8 cellular contexts compared by ENCODE assay signal in genomic region chr17:1399679-1400512, GRCh38. TPM values are rescaled to one million over a fixed set of nuclear protein-coding genes. Genes with fewer than 3 reads are reported as not detected.
A peak's percentile ranks its signal among the peaks of the same experiment; 100 is the strongest.
DNase-seq lines count a peak whose midpoint lies in the region; ATAC-seq, FAIRE-seq and TF ChIP-seq lines count a peak whose summit lies in the region.

YWHAE (minus strand) TSS chr17:1400222; CDS start chr17:1400110, 112 bp downstream.

- peak; percentile 95 for TF ChIP-seq POLR2A in A549 (IDR thresholded peaks at IDR 0.05; ENCODE audit: low read length)
- TF ChIP-seq POLR2A in breast epithelium (IDR thresholded peaks at IDR 0.05): peak; percentile 98

- H3K4me2 ChIP-seq in A549: peak within 1 kb of the TSS; percentile 93

- FAIRE-seq in A549 (lab: Jason Lieb, UNC): no peak

- no peaks in the 10 kb centered on the region for H3K27me3 ChIP-seq in breast epithelium

- no peaks in the 10 kb centered on the region for H3K36me3 ChIP-seq in breast epithelium

- H3K27ac ChIP-seq in A549: peak within 1 kb of the TSS; percentile 94 to 98
- peak within 1 kb of the TSS; percentile 97 for H3K27ac ChIP-seq in VCaP
- peak within 1 kb of the TSS; percentile 95 to 99 for H3K27ac ChIP-seq in breast epithelium
- H3K27ac ChIP-seq in skin epidermis: peak within 1 kb of the TSS; percentile 87 to 100 (median 98)

- DNase-seq in A549 (ENCODE audit: low read depth in 1 of 2, low spot score in 1 of 2) (peak; percentile 96 to 97), NCI-H2196 (lab: John Stamatoyannopoulos, UW; ENCODE audit: unreplicated experiment) (peak; percentile 85), breast epithelium (ENCODE audit: low spot score in 2 of 2) (peak; percentile 96)

- WGBS in A549 (ENCODE audit: missing lambda C conversion rate): 1% methylated on average over 48 of the region's 82 CpGs

- POLR2A ChIA-PET in A549 (lab: Yijun Ruan, JAX): interaction anchor here (0.6 to 2.1 kb wide), 15 partner anchors 9 to 317 kb away, joined by 3 to 17 read pairs (median 3); partner anchors contain the start of genes CRK and INPP5K

- ATAC-seq in A549 (peak; percentile 96 to 97), GM18868 (IDR thresholded peaks at IDR 0.05; ENCODE audit: unreplicated experiment) (peak; percentile 93), HG03108 (IDR thresholded peaks at IDR 0.05; ENCODE audit: unreplicated experiment) (peak; percentile 96)

- H3K4me3 ChIP-seq in A549 (peak within 1 kb of the TSS; percentile 84), breast epithelium (peak within 1 kb of the TSS; percentile 79 to 81 (median 80)), iPS-18c (ENCODE audit: insufficient read depth, low read depth, low read length) (peak within 1 kb of the TSS; percentile 93), skin epidermis (peak within 1 kb of the TSS; percentile 79 to 98 (median 93))

- H3K4me1 ChIP-seq in A549 (peaks cover 21% of the 10 kb centered on the region), breast epithelium (peaks cover 0 to 12% of the 10 kb centered on the region in 2 donors)

- TF ChIP-seq EP300 in A549 (IDR thresholded peaks at IDR 0.05): no peak

- TF ChIP-seq CTCF in A549 (IDR thresholded peaks at IDR 0.05) (no peak), VCaP (conservative IDR thresholded peaks at IDR 0.05) (no peak), breast epithelium (IDR thresholded peaks at IDR 0.05) (peak in 1 of 3 donors; percentile 25)

- TF ChIP-seq RAD21 in A549 (conservative IDR thresholded peaks at IDR 0.05 in 1 of 2, IDR thresholded peaks at IDR 0.05 in 1 of 2): no peak; a peak in 1 of 5 replicates

- CTCF ChIA-PET in A549 (lab: Yijun Ruan, JAX): interaction anchor here (1.0 to 1.6 kb wide), 2 partner anchors 14 to 35 kb away, joined by 3 to 7 read pairs; no protein-coding TSS in a partner anchor

- intact Hi-C loops in breast epithelium (cut with DNase I; ENCODE audit: low total_unique reads): loop anchor here (5.0 kb wide), 1 partner anchor 612 kb away; no protein-coding TSS in a partner anchor

- H3K9me3 ChIP-seq in A549 (no peaks in the 10 kb centered on the region), breast epithelium (no peaks in the 10 kb centered on the region), iPS-18c (ENCODE audit: control insufficient read depth, insufficient read depth, low read length) (peaks cover 3% of the 10 kb centered on the region)

TF ChIP-seq in A549, 52 proteins besides CTCF, POLR2A, EP300 and RAD21 (continues in another document):
- TF ChIP-seq HEYL (CRISPR knock-in tag; IDR thresholded peaks at IDR 0.05): 0 out of 2 replicates have a peak, but pooled peaks have one; percentile 18
- TF ChIP-seq EHMT2 (IDR thresholded peaks at IDR 0.05; ENCODE audit: low read depth): no peak
- peak; percentile 20; the same call in 1 of the 2 replicates for TF ChIP-seq HOXB5 (CRISPR knock-in tag; IDR thresholded peaks at IDR 0.05)
- peak; percentile 89 to 98 for TF ChIP-seq JUN (IDR thresholded peaks at IDR 0.05)
- TF ChIP-seq NPAS2 (CRISPR knock-in tag; IDR thresholded peaks at IDR 0.05; ENCODE audit: borderline replicate concordance): no peak
- TF ChIP-seq MAX (IDR thresholded peaks at IDR 0.05): peak; percentile 98
- TF ChIP-seq NFE2L2 (conservative IDR thresholded peaks at IDR 0.05; ENCODE audit: low read length): no peak
- peak; percentile 59; the same call in 1 of the 2 replicates for TF ChIP-seq PBX3 (IDR thresholded peaks at IDR 0.05)
- no peak for TF ChIP-seq ZNF302 (CRISPR knock-in tag; IDR thresholded peaks at IDR 0.05)
- no peak for TF ChIP-seq ZFP36 (IDR thresholded peaks at IDR 0.05; ENCODE audit: borderline replicate concordance, partially characterized antibody)
- TF ChIP-seq MAFK (IDR thresholded peaks at IDR 0.05; ENCODE audit: partially characterized antibody): peak; percentile 24
- TF ChIP-seq ATOH8 (CRISPR knock-in tag; IDR thresholded peaks at IDR 0.05; ENCODE audit: low read depth): 0 out of 2 replicates have a peak, but pooled peaks have one; percentile 8
- peak; percentile 43; the same call in 1 of the 2 replicates for TF ChIP-seq USF2 (IDR thresholded peaks at IDR 0.05)
- TF ChIP-seq CBX8 (IDR thresholded peaks at IDR 0.05): no peak
- TF ChIP-seq FOSB (CRISPR knock-in tag; IDR thresholded peaks at IDR 0.05): 0 out of 2 replicates have a peak, but pooled peaks have one; percentile 19
- TF ChIP-seq JUNB (IDR thresholded peaks at IDR 0.05): no peak
- 0 out of 2 replicates have a peak, but pooled peaks have one; percentile 12 for TF ChIP-seq KDM5A (IDR thresholded peaks at IDR 0.05)
- TF ChIP-seq SMC3 (IDR thresholded peaks at IDR 0.05): no peak
- peak; percentile 77 for TF ChIP-seq BHLHE40 (IDR thresholded peaks at IDR 0.05; ENCODE audit: low read depth, low read length)
- peak; percentile 92 for TF ChIP-seq E2F6 (IDR thresholded peaks at IDR 0.05; ENCODE audit: borderline replicate concordance, low read depth)
- no peak for TF ChIP-seq ZC3H11A (IDR thresholded peaks at IDR 0.05)
- TF ChIP-seq ZSCAN20 (CRISPR knock-in tag; IDR thresholded peaks at IDR 0.05): no peak
- TF ChIP-seq TP53 (CRISPR knock-in tag; IDR thresholded peaks at IDR 0.05): no peak
- peak; percentile 7 for TF ChIP-seq CHD2 (IDR thresholded peaks at IDR 0.05; ENCODE audit: low read length, partially characterized antibody)
- TF ChIP-seq RNF2 (IDR thresholded peaks at IDR 0.05; ENCODE audit: borderline replicate concordance, low read depth): no peak
- no peak for TF ChIP-seq RCOR1 (IDR thresholded peaks at IDR 0.05; ENCODE audit: low read depth, low read length)
- TF ChIP-seq SREBF2 (IDR thresholded peaks at IDR 0.05): no peak
- TF ChIP-seq PHF8 (IDR thresholded peaks at IDR 0.05; ENCODE audit: borderline replicate concordance, low read depth): peak; percentile 96

RNA-seq across cellular contexts. Expression of gene YWHAE, which starts in this region (rescaled TPM):
- polyA plus RNA-seq in A549 (2011; rRNA removed): 1,017 and 1,284 TPM in 2 replicates
- polyA plus RNA-seq in A549 (2012; cell fraction: cytosol; rRNA removed): 663 and 976 TPM in 2 replicates
- polyA plus RNA-seq in A549 (2012; cell fraction: nucleus; rRNA removed): 278 and 353 TPM in 2 replicates
- 1,548 to 1,575 TPM (median 1,561 TPM) in 3 replicates for polyA plus RNA-seq in A549 (2017; fragmentation: RNase III; extraction: RNeasy Plus Mini Kit Qiagen cat#74134 plus additional on column Dnase treatment)
- 571 and 643 TPM in 2 replicates for polyA minus RNA-seq in A549 (2011; rRNA and poly(A)+ RNA removed)
- 100 to 1,000 TPM; 481 to 610 (median 518) TPM for total RNA-seq in breast epithelium

Comparison
In these comparisons a context has a peak if more than half of its experiments do, and no peak if none do; other contexts are left out.
1. Peak in every context shown above with its lines: DNase-seq, ATAC-seq, H3K4me3 ChIP-seq and H3K27ac ChIP-seq.